In genomic region chr9:123657921-123658320, GRCh38 we compare ENCODE assay signal across 32 cellular contexts.
"Had no signal": no experiment of that assay in that cellular context is flagged by ENCODE, and none has a peak within 500 bp of the region (broad histone marks: within the 10 kb centered on the region; RNA-seq: fewer than 3 reads in every experiment).

No MANE protein-coding gene starts in this region.

- H3K4me3 Mint-ChIP-seq: activated CD8-positive, alpha-beta memory T cell treated with anti-CD3 and anti-CD28 coated beads, Interleukin-2, amount 10 ng/mL, durations not matched to agents 7 days and 5 days; activated CD8-positive, alpha-beta T cell treated with anti-CD3 and anti-CD28 coated beads, Interleukin-2, amount 10 ng/mL, durations not matched to agents 7 days and 5 days; activated naive CD4-positive, alpha-beta T cell treated with anti-CD3 and anti-CD28 coated beads, Interleukin-2, amount 50 U/mL, for 24 hours; activated naive CD8-positive, alpha-beta T cell treated with anti-CD3 and anti-CD28 coated beads, Interleukin-2, amount 50 U/mL, for 24 hours; effector memory CD8-positive, alpha-beta T cell; immature natural killer cell; naive thymus-derived CD8-positive, alpha-beta T cell; neural crest cell; WTC11 had no signal

- H3K36me3 ChIP-seq: lower lobe of right lung, pancreas, prostate gland had no signal

- H3K27ac ChIP-seq: lower lobe of right lung, pancreas, prostate gland, skin epidermis, testis, transverse colon had no signal

- DNase-seq: activated CD4-positive, alpha-beta T cell treated with anti-CD3 and anti-CD28 coated beads for 1 hour; activated CD4-positive, alpha-beta T cell treated with anti-CD3 and anti-CD28 coated beads, Interleukin-2, amount 50 U/mL, for 1 hour; activated CD8-positive, alpha-beta memory T cell treated with anti-CD3 and anti-CD28 coated beads, Interleukin-2, amount 10 ng/mL, durations not matched to agents 7 days and 5 days; activated CD8-positive, alpha-beta T cell treated with anti-CD3 and anti-CD28 coated beads, Interleukin-2, amount 10 ng/mL, durations not matched to agents 7 days and 5 days; activated naive CD8-positive, alpha-beta T cell treated with anti-CD3 and anti-CD28 coated beads, Interleukin-2, amount 50 U/mL, for 24 hours; activated T-cell treated with anti-CD3 and anti-CD28 coated beads, Interleukin-2, amount 50 U/mL, for 48 hours; amygdala; caudate nucleus; cortex of kidney; effector memory CD8-positive, alpha-beta T cell; foreskin fibroblast; head of caudate nucleus; hypothalamus; immature natural killer cell; kidney; lower lobe of right lung; mesenchymal stem cell; naive thymus-derived CD8-positive, alpha-beta T cell; nucleus accumbens; pancreas; retina; stimulated activated CD4-positive, alpha-beta T cell treated with anti-CD3 and anti-CD28 coated beads, Interleukin-12 subunit alpha, Interleukin-12 subunit beta, amount 100 ng/mL, for 4 hours; stimulated activated CD4-positive, alpha-beta T cell treated with anti-CD3 and anti-CD28 coated beads, Interleukin-4, amount 100 ng/mL, for 1 hour; stimulated activated naive CD8-positive, alpha-beta T cell treated with anti-CD3 and anti-CD28 coated beads, Interleukin-15, Interleukin-2, amounts not matched to agents 100 U/mL and 50 U/mL, for 24 hours; testis; transverse colon had no signal

- H3K27me3 ChIP-seq: testis, transverse colon had no signal

- H3K4me1 Mint-ChIP-seq: activated CD8-positive, alpha-beta memory T cell treated with anti-CD3 and anti-CD28 coated beads, Interleukin-2, amount 10 ng/mL, durations not matched to agents 7 days and 5 days; activated naive CD4-positive, alpha-beta T cell treated with anti-CD3 and anti-CD28 coated beads, Interleukin-2, amount 50 U/mL, for 24 hours; immature natural killer cell; neural crest cell had no signal

- H3K9me3 ChIP-seq: lower lobe of right lung, pancreas, prostate gland, testis, transverse colon had no signal

- H3K4me3 ChIP-seq: lower lobe of right lung, pancreas, prostate gland, skin epidermis, testis, transverse colon had no signal

- H3K27ac Mint-ChIP-seq: activated CD8-positive, alpha-beta memory T cell treated with anti-CD3 and anti-CD28 coated beads, Interleukin-2, amount 10 ng/mL, durations not matched to agents 7 days and 5 days; activated CD8-positive, alpha-beta T cell treated with anti-CD3 and anti-CD28 coated beads, Interleukin-2, amount 10 ng/mL, durations not matched to agents 7 days and 5 days; activated naive CD4-positive, alpha-beta T cell treated with anti-CD3 and anti-CD28 coated beads, Interleukin-2, amount 50 U/mL, for 24 hours; activated naive CD8-positive, alpha-beta T cell treated with anti-CD3 and anti-CD28 coated beads, Interleukin-2, amount 50 U/mL, for 24 hours; activated T-helper 2 cell treated with anti-CD3 and anti-CD28 coated beads, Interferon-gamma antibody, Interleukin-2, Interleukin-4, amounts not matched to agents 10 μg/mL and 5 μg/mL and 100 μg/mL, durations not matched to agents 14 hours and 24 hours and 36 hours; effector memory CD8-positive, alpha-beta T cell; immature natural killer cell; naive thymus-derived CD8-positive, alpha-beta T cell; WTC11 had no signal

- H3K27me3 Mint-ChIP-seq: activated CD8-positive, alpha-beta memory T cell treated with anti-CD3 and anti-CD28 coated beads, Interleukin-2, amount 10 ng/mL, durations not matched to agents 7 days and 5 days; activated naive CD4-positive, alpha-beta T cell treated with anti-CD3 and anti-CD28 coated beads, Interleukin-2, amount 50 U/mL, for 24 hours; activated naive CD8-positive, alpha-beta T cell treated with anti-CD3 and anti-CD28 coated beads, Interleukin-2, amount 50 U/mL, for 24 hours; effector memory CD8-positive, alpha-beta T cell; naive thymus-derived CD8-positive, alpha-beta T cell had no signal
